ENCODE assay signal across 2 cellular contexts in genomic region chr15:40146037-40146436, GRCh38.
TF ChIP-seq lines count a peak whose summit lies in the region.

No MANE protein-coding gene starts in this region.

TF ChIP-seq in Ishikawa, 13 proteins besides CTCF, POLR2A, EP300 and RAD21:
- no peak for TF ChIP-seq TCF12 (IDR thresholded peaks at IDR 0.05; ENCODE audit: low read depth)
- no peak for TF ChIP-seq USF1 (IDR thresholded peaks at IDR 0.05)
- peak; percentile 53 for TF ChIP-seq TEAD4 (IDR thresholded peaks at IDR 0.05)

TF ChIP-seq in K562, 482 proteins besides CTCF, POLR2A, EP300 and RAD21:
- TF ChIP-seq FOSL1 (tag; conservative IDR thresholded peaks at IDR 0.05) = peak; percentile 60
- 0 out of 2 replicates have a peak, but pooled peaks have one; percentile 18 for TF ChIP-seq ATF3 (IDR thresholded peaks at IDR 0.05)
- TF ChIP-seq ATF3 (CRISPR knock-in tag; conservative IDR thresholded peaks at IDR 0.05) = no peak
- TF ChIP-seq ZNF395 (CRISPR knock-in tag; IDR thresholded peaks at IDR 0.05) = no peak
